Comparison of ENCODE assay signal across 33 cellular contexts in genomic region chr5:34765662-34766061, GRCh38.
"Had no signal": no experiment of that assay in that cellular context is flagged by ENCODE, and none has a peak within 500 bp of the region (broad histone marks: within the 10 kb centered on the region; RNA-seq: fewer than 3 reads in every experiment).

No MANE protein-coding gene starts in this region.

- H3K9me3 ChIP-seq: adrenal gland, ascending aorta, body of pancreas, breast epithelium had no signal

- H3K36me3 ChIP-seq: adrenal gland, breast epithelium, cardiac muscle cell had no signal

- FAIRE-seq: astrocyte, bronchial epithelial cell had no signal

- H3K27ac ChIP-seq: adrenal gland, ascending aorta, body of pancreas, brain microvascular endothelial cell, breast epithelium, cardiac muscle cell had no signal

- H3K27me3 ChIP-seq: adrenal gland, ascending aorta, body of pancreas, brain microvascular endothelial cell, breast epithelium, cardiac muscle cell had no signal

- ATAC-seq: activated naive CD4-positive, alpha-beta T cell treated with anti-CD3 and anti-CD28 coated beads, Interleukin-2, amount 50 U/mL, for 72 hours; activated naive CD8-positive, alpha-beta T cell treated with anti-CD3 and anti-CD28 coated beads, Interleukin-2, amount 50 U/mL, for 24 hours; activated T-cell treated with anti-CD3 and anti-CD28 coated beads, Interleukin-2, amount 50 U/mL, for 4 hours; activated T-cell treated with anti-CD3 and anti-CD28 coated beads, Interleukin-2, amount 50 U/mL, for 72 hours; activated T-helper 17 cell treated with anti-CD3 and anti-CD28 coated beads, Interleukin-2, amount 50 U/mL, for 72 hours; body of pancreas had no signal

- DNase-seq: activated effector memory CD4-positive, alpha-beta T cell treated with anti-CD3 and anti-CD28 coated beads, Interleukin-2, amount 50 U/mL, for 16 hours; activated effector memory CD4-positive, alpha-beta T cell treated with Interleukin-2 at 50 U/mL for 16 hours; activated gamma-delta T cell; activated gamma-delta T cell treated with Interleukin-2 at 50 U/mL for 16 hours; activated naive CD4-positive, alpha-beta T cell; activated naive CD4-positive, alpha-beta T cell treated with anti-CD3 and anti-CD28 coated beads for 36 hours; activated naive CD4-positive, alpha-beta T cell treated with anti-CD3 and anti-CD28 coated beads, Interleukin-2, amount 10 ng/mL, durations not matched to agents 7 days and 5 days; activated naive CD4-positive, alpha-beta T cell treated with anti-CD3 and anti-CD28 coated beads, Interleukin-2, amount 50 U/mL, for 16 hours; activated naive CD4-positive, alpha-beta T cell treated with Interleukin-2 at 50 U/mL for 16 hours; activated naive CD8-positive, alpha-beta T cell treated with anti-CD3 and anti-CD28 coated beads for 36 hours; activated naive CD8-positive, alpha-beta T cell treated with anti-CD3 and anti-CD28 coated beads, Interleukin-2, amount 10 ng/mL, durations not matched to agents 7 days and 5 days; activated naive CD8-positive, alpha-beta T cell treated with anti-CD3 and anti-CD28 coated beads, Interleukin-2, amount 50 U/mL, for 24 hours; activated T-cell treated with anti-CD3 and anti-CD28 coated beads, Interleukin-2, amount 50 U/mL, for 24 hours; activated T-cell treated with anti-CD3 and anti-CD28 coated beads, Interleukin-2, amount 50 U/mL, for 4 hours; activated T-cell treated with anti-CD3 and anti-CD28 coated beads, Interleukin-2, amount 50 U/mL, for 48 hours; activated T-cell treated with anti-CD3 and anti-CD28 coated beads, Interleukin-2, amount 50 U/mL, for 72 hours; adrenal gland; amniotic stem cell; amygdala; anterior cingulate cortex; aorta; body of pancreas; brain microvascular endothelial cell; caudate nucleus; central memory CD4-positive, alpha-beta T cell; cerebellar nuclear complex had no signal

- H3K4me3 ChIP-seq: adrenal gland, ascending aorta, body of pancreas, breast epithelium, cardiac muscle cell had no signal

- H3K4me1 ChIP-seq: body of pancreas, breast epithelium had no signal
